In the genomic region with DNA sequence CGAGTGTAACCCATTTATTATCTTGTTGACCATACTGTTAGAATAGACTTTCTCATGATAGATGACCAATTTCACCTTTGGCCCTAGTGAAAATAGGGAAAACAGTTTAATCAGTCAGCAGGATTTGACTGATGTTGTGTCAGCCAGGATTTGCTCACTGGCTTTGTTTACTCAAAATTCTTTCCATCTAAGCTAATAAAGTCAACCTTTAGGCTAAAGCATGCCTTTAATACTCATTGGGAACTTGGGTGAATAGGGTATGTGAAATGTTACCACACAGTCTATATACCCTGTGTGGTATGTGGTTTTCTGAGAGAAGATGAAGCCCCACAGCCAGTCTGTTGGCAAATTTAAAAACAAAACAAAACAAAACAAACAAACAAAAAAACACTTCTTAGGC, we compare ENCODE assay signal across 33 cellular contexts. TPM values are rescaled to one million over a fixed set of nuclear protein-coding genes. Genes with fewer than 3 reads are reported as not detected.
"Had no signal": no experiment of that assay in that cellular context is flagged by ENCODE, and none has a peak within 500 bp of the region (broad histone marks: within the 10 kb centered on the region; RNA-seq: fewer than 3 reads in every experiment).

No MANE protein-coding gene starts in this region.

- H3K9me3 ChIP-seq: adrenal gland, body of pancreas, breast epithelium had no signal

- H3K4me2 ChIP-seq: KMS-11 had no signal

- H3K27me3 Mint-ChIP-seq: activated CD4-positive, alpha-beta T cell treated with anti-CD3 and anti-CD28 coated beads, Interleukin-2, amount 10 ng/mL, durations not matched to agents 7 days and 5 days had no signal

- H3K36me3 Mint-ChIP-seq: activated naive CD4-positive, alpha-beta T cell treated with anti-CD3 and anti-CD28 coated beads, Interleukin-2, amount 50 U/mL, for 72 hours; T-cell had no signal

- H3K4me1 ChIP-seq: adrenal gland, body of pancreas, breast epithelium had no signal

- H3K27ac Mint-ChIP-seq: activated CD4-positive, alpha-beta T cell treated with anti-CD3 and anti-CD28 coated beads, Interleukin-2, amount 10 ng/mL, durations not matched to agents 7 days and 5 days; activated naive CD4-positive, alpha-beta T cell treated with anti-CD3 and anti-CD28 coated beads for 36 hours; activated naive CD4-positive, alpha-beta T cell treated with anti-CD3 and anti-CD28 coated beads, Interleukin-2, amount 50 U/mL, for 72 hours; activated T-helper 1 cell treated with anti-CD3 and anti-CD28 coated beads, Interleukin-12 subunit alpha, Interleukin-12 subunit beta, Interleukin-2, Interleukin-4 antibody, amounts not matched to agents 30 ng/mL and 10 ng/mL and 1 ng/mL, durations not matched to agents 14 hours and 24 hours and 36 hours; T-cell had no signal

- H3K27ac ChIP-seq: adrenal gland, body of pancreas, breast epithelium, KMS-11, RWPE1, VCaP had no signal

- ATAC-seq: activated naive CD4-positive, alpha-beta T cell treated with anti-CD3 and anti-CD28 coated beads, Interleukin-2, amount 50 U/mL, for 72 hours; activated T-cell treated with anti-CD3 and anti-CD28 coated beads, Interleukin-2, amount 50 U/mL, for 4 hours; body of pancreas; Right ventricle myocardium inferior; SK-N-SH treated with all-trans-retinoic acid at 6 μM for 48 hours; T-cell had no signal

- H3K9me3 Mint-ChIP-seq: activated CD4-positive, alpha-beta T cell treated with anti-CD3 and anti-CD28 coated beads, Interleukin-2, amount 10 ng/mL, durations not matched to agents 7 days and 5 days; activated naive CD4-positive, alpha-beta T cell treated with anti-CD3 and anti-CD28 coated beads for 36 hours; activated T-cell treated with anti-CD3 and anti-CD28 coated beads, Interleukin-2, amount 50 U/mL, for 4 hours; activated T-helper 1 cell treated with anti-CD3 and anti-CD28 coated beads, Interleukin-12 subunit alpha, Interleukin-12 subunit beta, Interleukin-2, Interleukin-4 antibody, amounts not matched to agents 30 ng/mL and 10 ng/mL and 1 ng/mL, durations not matched to agents 14 hours and 24 hours and 36 hours had no signal

- FAIRE-seq: astrocyte, RCC 7860 had no signal

- H3K4me1 Mint-ChIP-seq: activated CD4-positive, alpha-beta T cell treated with anti-CD3 and anti-CD28 coated beads, Interleukin-2, amount 10 ng/mL, durations not matched to agents 7 days and 5 days; T-cell had no signal

- H3K4me3 Mint-ChIP-seq: activated CD4-positive, alpha-beta T cell treated with anti-CD3 and anti-CD28 coated beads, Interleukin-2, amount 10 ng/mL, durations not matched to agents 7 days and 5 days; activated naive CD4-positive, alpha-beta T cell treated with anti-CD3 and anti-CD28 coated beads for 36 hours; activated T-cell treated with anti-CD3 and anti-CD28 coated beads, Interleukin-2, amount 50 U/mL, for 4 hours; activated T-helper 1 cell treated with anti-CD3 and anti-CD28 coated beads, Interleukin-12 subunit alpha, Interleukin-12 subunit beta, Interleukin-2, Interleukin-4 antibody, amounts not matched to agents 30 ng/mL and 10 ng/mL and 1 ng/mL, durations not matched to agents 14 hours and 24 hours and 36 hours; T-cell had no signal

- DNase-seq: activated CD4-positive, alpha-beta T cell treated with anti-CD3 and anti-CD28 coated beads, Interleukin-2, amount 10 ng/mL, durations not matched to agents 7 days and 5 days; activated CD4-positive, alpha-beta T cell treated with anti-CD3 and anti-CD28 coated beads, Interleukin-2, amount 50 U/mL, for 48 hours; activated CD8-positive, alpha-beta memory T cell treated with anti-CD3 and anti-CD28 coated beads, Interleukin-2, amount 50 U/mL, for 4 hours; activated gamma-delta T cell treated with Interleukin-2 at 50 U/mL for 16 hours; activated naive CD4-positive, alpha-beta T cell treated with anti-CD3 and anti-CD28 coated beads for 36 hours; activated T-cell treated with anti-CD3 and anti-CD28 coated beads for 4 hours; activated T-cell treated with anti-CD3 and anti-CD28 coated beads, Interleukin-2, amount 50 U/mL, for 4 hours; adrenal gland; body of pancreas; NCI-H1105; NCI-H1417 treated with DMSO at 0.1 percent for 48 hours; NCI-H187 treated with DMSO at 0.1 percent for 48 hours; NCI-H2081; NCI-H345; NCI-H524 treated with DMSO at 0.1 percent for 48 hours; SIG-M5; T-cell; T-helper 2 cell; T-helper 9 cell had no signal

- H3K4me3 ChIP-seq: adrenal gland, body of pancreas, breast epithelium had no signal

RNA-seq across cellular contexts. Expression of a gene that starts 18.7 kb away (rescaled TPM):
- total RNA-seq: activated CD4-positive, alpha-beta T cell treated with anti-CD3 and anti-CD28 coated beads, Interleukin-2, amount 10 ng/mL, durations not matched to agents 7 days and 5 days; activated naive CD4-positive, alpha-beta T cell treated with anti-CD3 and anti-CD28 coated beads for 36 hours; activated naive CD4-positive, alpha-beta T cell treated with anti-CD3 and anti-CD28 coated beads, Interleukin-2, amount 50 U/mL, for 72 hours; activated T-cell treated with anti-CD3 and anti-CD28 coated beads, Interleukin-2, amount 50 U/mL, for 4 hours; activated T-helper 1 cell treated with anti-CD3 and anti-CD28 coated beads, Interleukin-12 subunit alpha, Interleukin-12 subunit beta, Interleukin-2, Interleukin-4 antibody, amounts not matched to agents 30 ng/mL and 10 ng/mL and 1 ng/mL, durations not matched to agents 14 hours and 24 hours and 36 hours; adrenal gland; astrocyte; body of pancreas; breast epithelium; cardiac septum; LHCN-M2; NCI-H460; Right ventricle myocardium inferior; SK-MEL-5; T-cell had no signal
- polyA plus RNA-seq: adrenal gland had no signal
